36 cellular contexts compared by ENCODE assay signal in the genomic region with DNA sequence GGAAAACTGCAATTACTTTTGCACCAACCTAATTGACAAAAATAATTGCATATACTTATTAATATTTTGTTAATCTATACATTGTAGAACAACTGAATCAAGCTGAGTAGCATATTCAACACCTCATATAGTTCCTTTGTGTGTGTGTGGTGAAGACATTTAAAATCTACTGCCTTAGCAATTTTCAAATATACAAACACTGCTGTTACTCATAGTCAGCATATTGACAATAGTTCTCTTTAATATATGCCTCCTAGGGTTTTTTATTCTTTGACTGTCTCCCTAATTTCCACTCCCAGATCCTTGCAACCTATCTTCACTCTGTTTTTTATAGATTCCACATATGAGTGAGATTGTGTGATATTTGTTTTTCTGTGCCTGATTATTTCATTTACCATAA.
"Had no signal": no experiment of that assay in that cellular context is flagged by ENCODE, and none has a peak within 500 bp of the region (broad histone marks: within the 10 kb centered on the region; RNA-seq: fewer than 3 reads in every experiment).

No MANE protein-coding gene starts in this region.

- H3K9me3 ChIP-seq: MG63 had no signal

- H3K36me3 ChIP-seq: MG63 had no signal

- DNase-seq: Karpas-422, Kasumi-1, MG63, MM.1S, MV-4-11, NCI-H1048, NCI-H1092, NCI-H1092 treated with DMSO at 0.1 percent for 48 hours, NCI-H1105, NCI-H1105 treated with DMSO at 0.1 percent for 48 hours, NCI-H1417, NCI-H1417 treated with DMSO at 0.1 percent for 48 hours, NCI-H1436, NCI-H1436 treated with DMSO at 0.1 percent for 48 hours, NCI-H146, NCI-H1694, NCI-H1694 treated with DMSO at 0.1 percent for 48 hours, NCI-H187, NCI-H187 treated with DMSO at 0.1 percent for 48 hours, NCI-H1930, NCI-H2029, NCI-H2029 treated with DMSO at 0.1 percent for 48 hours, NCI-H2081, NCI-H2081 treated with DMSO at 0.1 percent for 48 hours, NCI-H2107, NCI-H2171, NCI-H2171 treated with DMSO at 0.1 percent for 48 hours, NCI-H2227 treated with DMSO at 0.1 percent for 48 hours, NCI-H226, NCI-H345, NCI-H446, NCI-H446 treated with DMSO at 0.1 percent for 48 hours, NCI-H510A, NCI-H510A treated with DMSO at 0.1 percent for 48 hours, NCI-H524, NCI-H524 treated with DMSO at 0.1 percent for 48 hours had no signal

- H3K27me3 ChIP-seq: MG63 had no signal

- H3K4me3 ChIP-seq: MG63 had no signal
